ENCODE assay signal across 17 cellular contexts in the genomic region with DNA sequence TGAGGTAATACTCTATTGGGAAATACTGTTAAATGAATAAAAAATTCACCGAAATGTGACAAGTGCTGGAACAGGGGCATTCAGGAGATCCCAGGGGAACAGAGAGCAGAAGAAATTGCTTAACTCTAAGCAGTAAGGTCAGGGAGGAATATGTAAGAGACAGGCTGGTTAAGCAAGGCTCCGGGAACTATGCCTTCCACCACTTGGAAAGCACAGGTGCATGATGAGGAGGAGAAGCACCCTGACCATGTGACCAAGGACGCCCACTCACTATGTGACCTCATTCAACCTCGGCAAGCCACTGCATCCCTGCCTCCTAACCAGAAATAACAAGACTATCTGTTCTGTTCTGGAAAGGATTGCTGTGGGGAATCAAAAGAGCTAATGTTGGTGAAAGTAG.
A peak's percentile ranks its signal among the peaks of the same experiment; 100 is the strongest.
DNase-seq lines count a peak whose midpoint lies in the region; ATAC-seq and TF ChIP-seq lines count a peak whose summit lies in the region.
"Had no signal": no experiment of that assay in that cellular context is flagged by ENCODE, and none has a peak within 500 bp of the region (broad histone marks: within the 10 kb centered on the region; RNA-seq: fewer than 3 reads in every experiment).

No MANE protein-coding gene starts in this region.

- H3K4me3 ChIP-seq in mammary epithelial cell (replicated peaks in 1 of 3; ENCODE audit: insufficient read depth in 1 of 3, low read depth in 2 of 3, low read length in 3 of 3) (no peak overlapping the region), thyroid gland (replicated peaks in 1 of 3) (no peak overlapping the region)
- H3K4me3 ChIP-seq: neural progenitor cell, SK-N-MC had no signal

- intact Hi-C loops in mammary epithelial cell (cut with micrococcal nuclease): no loop called here
- intact Hi-C loops in thyroid gland (cut with DNase I): no loop called here

- no TSS peak for BruUV-seq in mammary epithelial cell (replicated peaks; lab: Mats Ljungman, UMichigan)

- no peaks in the 10 kb centered on the region for H3K79me2 ChIP-seq in mammary epithelial cell (ENCODE audit: insufficient read depth, low read length)

- H3K27ac ChIP-seq in mammary epithelial cell (ENCODE audit: insufficient read depth, low read depth, low read length): no peak overlapping the region
- H3K27ac ChIP-seq in layer of hippocampus (ENCODE audit: low read depth, low read length): peak overlapping the region; percentile 79
- H3K27ac ChIP-seq in thyroid gland: peak overlapping the region; percentile 50 to 62 (median 61)
- H3K27ac ChIP-seq: neural progenitor cell, SK-N-MC had no signal

- H2AFZ ChIP-seq in mammary epithelial cell (ENCODE audit: low read depth, low read length): no peak overlapping the region
- H2AFZ ChIP-seq: neural progenitor cell had no signal

- no peak overlapping the region for H3K9ac ChIP-seq in mammary epithelial cell (ENCODE audit: insufficient read depth, low read length)
- H3K9ac ChIP-seq: neural progenitor cell had no signal

- H3K27me3 ChIP-seq in mammary epithelial cell (ENCODE audit: insufficient read depth, low read length) (no peaks in the 10 kb centered on the region), layer of hippocampus (ENCODE audit: control insufficient read depth, insufficient read depth, low read length) (no peaks in the 10 kb centered on the region), thyroid gland (no peaks in the 10 kb centered on the region)
- H3K27me3 ChIP-seq: neural progenitor cell had no signal

- H3K9me3 ChIP-seq in mammary epithelial cell (replicated peaks; ENCODE audit: insufficient read depth, low read length) (no peaks in the 10 kb centered on the region), thyroid gland (no peaks in the 10 kb centered on the region)

- H3K4me1 ChIP-seq in mammary epithelial cell (ENCODE audit: insufficient read depth, low read length) (no peaks in the 10 kb centered on the region), thyroid gland (peaks cover 26 to 30% of the 10 kb centered on the region in 2 donors)

- TF ChIP-seq POLR2A in thyroid gland (IDR thresholded peaks at IDR 0.05): peak in 1 of 2 donors; percentile 30
- TF ChIP-seq POLR2A in GM18505 (IDR thresholded peaks at IDR 0.05; ENCODE audit: borderline replicate concordance, extremely low read depth, insufficient read depth, insufficient read length): no peak

- no peak for TF ChIP-seq CTCF in mammary epithelial cell (conservative IDR thresholded peaks at IDR 0.05 in 1 of 2, IDR thresholded peaks at IDR 0.05 in 1 of 2; ENCODE audit: extremely low read depth in 1 of 2, insufficient read depth in 1 of 2, low read depth in 1 of 2, low read length in 2 of 2)
- TF ChIP-seq CTCF in thyroid gland (IDR thresholded peaks at IDR 0.05): no peak

- in situ Hi-C loops in mammary epithelial cell (cut with MboI; ENCODE audit: low sequenced_read_pairs in 2 of 2): loop anchor here (10.0 to 25.0 kb wide), 2 partner anchors 282 to 605 kb away; no protein-coding TSS in a partner anchor

- DNase-seq in activated T-cell treated with anti-CD3 and anti-CD28 coated beads for 4 hours: peak; percentile 11
- DNase-seq in activated T-cell treated with anti-CD3 and anti-CD28 coated beads, Interleukin-2, amount 50 U/mL, for 48 hours: no peak
- peak; percentile 12 for DNase-seq in mammary epithelial cell
- DNase-seq in thyroid gland: peak; percentile 92 to 95
- DNase-seq in NCI-H2196 (lab: John Stamatoyannopoulos, UW; ENCODE audit: unreplicated experiment): no peak
- DNase-seq: activated CD4-positive, CD25-positive, alpha-beta regulatory T cell treated with anti-CD3 and anti-CD28 coated beads, Interleukin-2, amount 50 U/mL, for 72 hours; activated naive CD8-positive, alpha-beta T cell treated with anti-CD3 and anti-CD28 coated beads, Interleukin-2, amount 10 ng/mL, durations not matched to agents 7 days and 5 days; IMR-90; kidney; NCI-H1417 treated with DMSO at 0.1 percent for 48 hours; NCI-H82; stimulated activated CD4-positive, alpha-beta T cell treated with anti-CD3 and anti-CD28 coated beads, Interleukin-12 subunit alpha, Interleukin-12 subunit beta, amount 100 ng/mL, for 4 hours had no signal

- H3K36me3 ChIP-seq in mammary epithelial cell (ENCODE audit: insufficient read depth, low read length): no peaks in the 10 kb centered on the region
- H3K36me3 ChIP-seq in thyroid gland: peaks cover 0 to 4% of the 10 kb centered on the region in 2 donors
- H3K36me3 ChIP-seq: neural progenitor cell had no signal

- dilution Hi-C loops in mammary epithelial cell (cut with HindIII; ENCODE audit: low sequenced_read_pairs): no loop called here

- CTCF ChIA-PET in mammary epithelial cell (lab: Charles Lee; ENCODE audit: low non-redundant PET): no interaction called here

- no peaks in the 10 kb centered on the region for H4K20me1 ChIP-seq in mammary epithelial cell (ENCODE audit: insufficient read depth, low read length)

- 10% methylated on average over 4 of the region's 4 CpGs for WGBS in mammary epithelial cell (ENCODE audit: low coverage, missing lambda C conversion rate)
- WGBS in thyroid gland, 2 donors: 26 to 39% methylated on average over 4 of the region's 4 CpGs

- no peak overlapping the region for H3K4me2 ChIP-seq in mammary epithelial cell (ENCODE audit: insufficient read depth, low read depth, low read length)
- H3K4me2 ChIP-seq: neural progenitor cell had no signal

- ATAC-seq in GM18505 (IDR thresholded peaks at IDR 0.05; ENCODE audit: unreplicated experiment): no peak
- no peak for ATAC-seq in HG02852 (IDR thresholded peaks at IDR 0.05; ENCODE audit: unreplicated experiment)

Comparison
In these comparisons a context has a peak if more than half of its experiments do, and no peak if none do; other contexts are left out.
1. DNase-seq: peak in activated T-cell treated with anti-CD3 and anti-CD28 coated beads for 4 hours (single experiment), mammary epithelial cell (single experiment) and thyroid gland (2 of 2); none in activated T-cell treated with anti-CD3 and anti-CD28 coated beads, Interleukin-2, amount 50 U/mL, for 48 hours (0 of 2) and NCI-H2196 (single experiment).